In genomic region chr3:150412599-150413069, GRCh38 we compare ENCODE assay signal across 1 cellular context.
TF ChIP-seq lines count a peak whose summit lies in the region.

No MANE protein-coding gene starts in this region.

TF ChIP-seq in GM23338, 12 proteins besides CTCF, POLR2A, EP300 and RAD21 (continued from another document):
- no peak for TF ChIP-seq ETS1 (IDR thresholded peaks at IDR 0.05)
